ENCODE assay signal across 13 cellular contexts in the genomic region with DNA sequence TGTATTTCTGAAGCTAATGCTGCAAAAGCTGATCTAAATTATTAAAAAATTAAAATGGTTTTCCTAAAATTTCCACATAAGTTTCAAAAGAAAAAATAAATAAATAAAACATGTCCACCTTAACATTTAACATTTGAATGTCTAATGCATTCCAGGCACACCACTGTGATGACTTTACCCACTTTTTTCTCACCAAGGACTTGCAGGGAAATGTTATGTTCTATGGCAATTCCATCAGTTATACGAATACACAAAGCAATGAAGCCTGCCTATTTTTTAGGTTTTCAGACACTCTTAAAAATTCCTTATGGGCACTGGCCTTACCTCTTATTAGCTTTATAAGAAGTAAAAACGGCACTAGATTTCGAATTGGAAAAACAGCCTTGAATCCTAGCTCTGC.
"Had no signal": no experiment of that assay in that cellular context is flagged by ENCODE, and none has a peak within 500 bp of the region (broad histone marks: within the 10 kb centered on the region; RNA-seq: fewer than 3 reads in every experiment).

No MANE protein-coding gene starts in this region.

- H3K27ac Mint-ChIP-seq: activated CD4-positive, alpha-beta T cell treated with anti-CD3 and anti-CD28 coated beads, Interleukin-2, amount 10 ng/mL, durations not matched to agents 7 days and 5 days; natural killer cell had no signal

- H3K9me3 Mint-ChIP-seq: activated CD4-positive, alpha-beta T cell treated with anti-CD3 and anti-CD28 coated beads, Interleukin-2, amount 10 ng/mL, durations not matched to agents 7 days and 5 days; natural killer cell had no signal

- H3K27ac ChIP-seq: colonic mucosa, esophagus muscularis mucosa, transverse colon had no signal

- H3K36me3 Mint-ChIP-seq: natural killer cell had no signal

- H3K4me1 ChIP-seq: colonic mucosa had no signal

- H3K27me3 ChIP-seq: colonic mucosa, esophagus muscularis mucosa, transverse colon had no signal

- H3K9me3 ChIP-seq: colonic mucosa, esophagus muscularis mucosa, transverse colon had no signal

- DNase-seq: activated CD4-positive, alpha-beta T cell treated with anti-CD3 and anti-CD28 coated beads, Interleukin-2, amount 10 ng/mL, durations not matched to agents 7 days and 5 days; caudate nucleus; colonic mucosa; hippocampal formation; kidney glomerular epithelial cell; mesenchymal stem cell; natural killer cell; right cardiac atrium; small intestine; stimulated activated CD4-positive, alpha-beta T cell treated with anti-CD3 and anti-CD28 coated beads, Interleukin-4, amount 100 ng/mL, for 24 hours; stimulated activated naive CD4-positive, alpha-beta T cell; transverse colon had no signal

- ATAC-seq: natural killer cell, right cardiac atrium had no signal

- H3K36me3 ChIP-seq: colonic mucosa, esophagus muscularis mucosa, transverse colon had no signal

- H3K4me3 ChIP-seq: colonic mucosa, esophagus muscularis mucosa, transverse colon had no signal
